2 cellular contexts compared by ENCODE assay signal in the genomic region with DNA sequence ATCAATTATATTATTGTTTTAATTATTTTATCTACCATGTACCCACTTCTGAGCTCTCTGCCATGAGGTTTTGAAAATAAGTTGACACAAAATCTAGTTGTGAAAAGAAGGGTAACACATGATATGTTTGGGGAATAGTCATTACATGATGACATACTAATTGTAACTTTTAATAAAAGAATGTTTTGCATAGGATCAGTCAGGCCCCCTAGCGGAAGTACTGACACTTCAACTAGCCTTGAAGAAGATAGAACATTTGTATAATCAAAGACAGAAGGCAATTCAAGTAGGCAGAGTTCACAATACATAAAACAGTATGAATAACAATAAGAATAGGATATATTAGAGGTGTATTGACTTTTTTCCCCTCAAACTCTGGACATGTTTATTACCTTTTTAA.
TF ChIP-seq lines count a peak whose summit lies in the region.

No MANE protein-coding gene starts in this region.

TF ChIP-seq in SK-N-SH, 30 proteins besides CTCF, POLR2A, EP300 and RAD21 (continued from another document):
- TF ChIP-seq, protein P1, sequence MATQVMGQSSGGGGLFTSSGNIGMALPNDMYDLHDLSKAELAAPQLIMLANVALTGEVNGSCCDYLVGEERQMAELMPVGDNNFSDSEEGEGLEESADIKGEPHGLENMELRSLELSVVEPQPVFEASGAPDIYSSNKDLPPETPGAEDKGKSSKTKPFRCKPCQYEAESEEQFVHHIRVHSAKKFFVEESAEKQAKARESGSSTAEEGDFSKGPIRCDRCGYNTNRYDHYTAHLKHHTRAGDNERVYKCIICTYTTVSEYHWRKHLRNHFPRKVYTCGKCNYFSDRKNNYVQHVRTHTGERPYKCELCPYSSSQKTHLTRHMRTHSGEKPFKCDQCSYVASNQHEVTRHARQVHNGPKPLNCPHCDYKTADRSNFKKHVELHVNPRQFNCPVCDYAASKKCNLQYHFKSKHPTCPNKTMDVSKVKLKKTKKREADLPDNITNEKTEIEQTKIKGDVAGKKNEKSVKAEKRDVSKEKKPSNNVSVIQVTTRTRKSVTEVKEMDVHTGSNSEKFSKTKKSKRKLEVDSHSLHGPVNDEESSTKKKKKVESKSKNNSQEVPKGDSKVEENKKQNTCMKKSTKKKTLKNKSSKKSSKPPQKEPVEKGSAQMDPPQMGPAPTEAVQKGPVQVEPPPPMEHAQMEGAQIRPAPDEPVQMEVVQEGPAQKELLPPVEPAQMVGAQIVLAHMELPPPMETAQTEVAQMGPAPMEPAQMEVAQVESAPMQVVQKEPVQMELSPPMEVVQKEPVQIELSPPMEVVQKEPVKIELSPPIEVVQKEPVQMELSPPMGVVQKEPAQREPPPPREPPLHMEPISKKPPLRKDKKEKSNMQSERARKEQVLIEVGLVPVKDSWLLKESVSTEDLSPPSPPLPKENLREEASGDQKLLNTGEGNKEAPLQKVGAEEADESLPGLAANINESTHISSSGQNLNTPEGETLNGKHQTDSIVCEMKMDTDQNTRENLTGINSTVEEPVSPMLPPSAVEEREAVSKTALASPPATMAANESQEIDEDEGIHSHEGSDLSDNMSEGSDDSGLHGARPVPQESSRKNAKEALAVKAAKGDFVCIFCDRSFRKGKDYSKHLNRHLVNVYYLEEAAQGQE (IDR thresholded peaks at IDR 0.05; ENCODE audit: low read depth, low read length) = no peak
- no peak for TF ChIP-seq MXI1 (IDR thresholded peaks at IDR 0.05; ENCODE audit: low read depth, low read length)
- TF ChIP-seq, protein P2, sequence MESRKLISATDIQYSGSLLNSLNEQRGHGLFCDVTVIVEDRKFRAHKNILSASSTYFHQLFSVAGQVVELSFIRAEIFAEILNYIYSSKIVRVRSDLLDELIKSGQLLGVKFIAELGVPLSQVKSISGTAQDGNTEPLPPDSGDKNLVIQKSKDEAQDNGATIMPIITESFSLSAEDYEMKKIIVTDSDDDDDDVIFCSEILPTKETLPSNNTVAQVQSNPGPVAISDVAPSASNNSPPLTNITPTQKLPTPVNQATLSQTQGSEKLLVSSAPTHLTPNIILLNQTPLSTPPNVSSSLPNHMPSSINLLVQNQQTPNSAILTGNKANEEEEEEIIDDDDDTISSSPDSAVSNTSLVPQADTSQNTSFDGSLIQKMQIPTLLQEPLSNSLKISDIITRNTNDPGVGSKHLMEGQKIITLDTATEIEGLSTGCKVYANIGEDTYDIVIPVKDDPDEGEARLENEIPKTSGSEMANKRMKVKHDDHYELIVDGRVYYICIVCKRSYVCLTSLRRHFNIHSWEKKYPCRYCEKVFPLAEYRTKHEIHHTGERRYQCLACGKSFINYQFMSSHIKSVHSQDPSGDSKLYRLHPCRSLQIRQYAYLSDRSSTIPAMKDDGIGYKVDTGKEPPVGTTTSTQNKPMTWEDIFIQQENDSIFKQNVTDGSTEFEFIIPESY (IDR thresholded peaks at IDR 0.05; ENCODE audit: borderline replicate concordance, low read depth) = no peak
- TF ChIP-seq TEAD4 (IDR thresholded peaks at IDR 0.05; ENCODE audit: borderline replicate concordance, insufficient read depth) = no peak
- TF ChIP-seq EZH2phosphoT487 (IDR thresholded peaks at IDR 0.05; ENCODE audit: borderline replicate concordance, low read depth) = no peak
- no peak for TF ChIP-seq RFX5 (IDR thresholded peaks at IDR 0.05; ENCODE audit: low read length)

TF ChIP-seq in WTC11, 78 proteins besides CTCF, POLR2A, EP300 and RAD21 (continued from another document):
- TF ChIP-seq, protein P3, sequence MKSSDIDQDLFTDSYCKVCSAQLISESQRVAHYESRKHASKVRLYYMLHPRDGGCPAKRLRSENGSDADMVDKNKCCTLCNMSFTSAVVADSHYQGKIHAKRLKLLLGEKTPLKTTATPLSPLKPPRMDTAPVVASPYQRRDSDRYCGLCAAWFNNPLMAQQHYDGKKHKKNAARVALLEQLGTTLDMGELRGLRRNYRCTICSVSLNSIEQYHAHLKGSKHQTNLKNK (CRISPR knock-in tag; IDR thresholded peaks at IDR 0.05) = no peak
- TF ChIP-seq ELF4 (CRISPR knock-in tag; IDR thresholded peaks at IDR 0.05; ENCODE audit: low read depth) (no peak), ZNF317 (CRISPR knock-in tag; IDR thresholded peaks at IDR 0.05; ENCODE audit: borderline replicate concordance, low read depth) (no peak), ESRRA (CRISPR knock-in tag; IDR thresholded peaks at IDR 0.05; ENCODE audit: borderline replicate concordance) (no peak)
- TF ChIP-seq, protein P4, sequence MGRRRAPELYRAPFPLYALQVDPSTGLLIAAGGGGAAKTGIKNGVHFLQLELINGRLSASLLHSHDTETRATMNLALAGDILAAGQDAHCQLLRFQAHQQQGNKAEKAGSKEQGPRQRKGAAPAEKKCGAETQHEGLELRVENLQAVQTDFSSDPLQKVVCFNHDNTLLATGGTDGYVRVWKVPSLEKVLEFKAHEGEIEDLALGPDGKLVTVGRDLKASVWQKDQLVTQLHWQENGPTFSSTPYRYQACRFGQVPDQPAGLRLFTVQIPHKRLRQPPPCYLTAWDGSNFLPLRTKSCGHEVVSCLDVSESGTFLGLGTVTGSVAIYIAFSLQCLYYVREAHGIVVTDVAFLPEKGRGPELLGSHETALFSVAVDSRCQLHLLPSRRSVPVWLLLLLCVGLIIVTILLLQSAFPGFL (CRISPR knock-in tag; IDR thresholded peaks at IDR 0.05; ENCODE audit: borderline replicate concordance) = no peak
